ENCODE assay signal across 23 cellular contexts in the genomic region with DNA sequence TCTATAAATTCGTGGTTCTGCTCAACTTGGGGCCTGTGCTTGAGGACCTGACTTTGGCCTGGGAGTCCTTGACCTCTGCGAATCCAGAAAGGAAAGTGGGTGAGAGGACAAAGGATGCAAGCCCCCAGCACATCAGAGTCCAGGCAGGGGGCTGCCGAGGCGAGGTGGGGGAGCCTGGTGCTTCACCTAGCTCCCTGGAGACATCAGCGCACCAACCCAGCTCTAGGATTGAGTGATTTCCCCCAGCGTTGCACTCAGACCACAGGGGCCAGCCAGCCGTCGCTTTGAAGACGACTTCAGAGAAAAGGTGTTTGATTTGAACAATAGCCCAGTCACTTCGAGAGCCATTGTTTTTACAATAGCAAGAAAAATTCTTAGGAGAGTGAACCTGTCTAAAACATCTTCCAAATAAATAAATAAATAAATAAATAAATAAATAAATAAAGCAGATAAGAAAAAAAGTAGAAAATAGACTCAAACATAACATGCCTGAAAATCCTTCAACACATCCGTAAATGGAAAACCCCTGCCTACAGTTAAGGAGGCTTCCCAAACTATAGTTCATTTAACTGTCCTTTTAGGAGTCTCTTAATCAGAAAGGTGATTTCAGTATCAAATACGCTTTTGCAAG.
"Had no signal": no experiment of that assay in that cellular context is flagged by ENCODE, and none has a peak within 500 bp of the region (broad histone marks: within the 10 kb centered on the region; RNA-seq: fewer than 3 reads in every experiment).

No MANE protein-coding gene starts in this region.

- H3K4me3 Mint-ChIP-seq: dendritic cell treated with granulocyte-macrophage colony-stimulating factor and Interleukin-4, amounts not matched to agents 40 ng/mL and 50 ng/mL, for 4 days; effector memory CD8-positive, alpha-beta T cell; mesothelial cell of epicardium; naive B cell; naive thymus-derived CD8-positive, alpha-beta T cell had no signal

- DNase-seq: colonic mucosa; cortex of kidney; effector CD8-positive, alpha-beta T cell; effector memory CD8-positive, alpha-beta T cell; foreskin keratinocyte; heart left ventricle; left cardiac atrium; left ventricle myocardium superior; lower lobe of right lung; mesenchymal stem cell; mucosa of descending colon; naive B cell; naive thymus-derived CD8-positive, alpha-beta T cell had no signal

- H3K4me1 Mint-ChIP-seq: mesothelial cell of epicardium; naive thymus-derived CD8-positive, alpha-beta T cell had no signal

- H3K27ac Mint-ChIP-seq: dendritic cell treated with granulocyte-macrophage colony-stimulating factor and Interleukin-4, amounts not matched to agents 40 ng/mL and 50 ng/mL, for 4 days; effector memory CD8-positive, alpha-beta T cell; mesothelial cell of epicardium; naive thymus-derived CD8-positive, alpha-beta T cell had no signal

- H2AFZ ChIP-seq: hepatocyte had no signal

- FAIRE-seq: endothelial cell of umbilical vein, frontal cortex, islet of Langerhans, keratinocyte had no signal

- H3K79me2 ChIP-seq: hepatocyte had no signal

- H3K4me2 ChIP-seq: hepatocyte had no signal

- H3K27me3 ChIP-seq: colonic mucosa, foreskin keratinocyte had no signal

- H3K36me3 ChIP-seq: colonic mucosa, gastroesophageal sphincter, heart left ventricle, left lung, lower lobe of right lung had no signal

- H3K9me3 Mint-ChIP-seq: dendritic cell treated with granulocyte-macrophage colony-stimulating factor and Interleukin-4, amounts not matched to agents 40 ng/mL and 50 ng/mL, for 4 days; effector memory CD8-positive, alpha-beta T cell; mesothelial cell of epicardium had no signal

- H3K4me3 ChIP-seq: colonic mucosa, esophagus muscularis mucosa, gastroesophageal sphincter, heart left ventricle, hepatocyte, left lung, lower lobe of right lung, mucosa of descending colon had no signal

- H3K4me1 ChIP-seq: colonic mucosa, esophagus muscularis mucosa, foreskin keratinocyte, gastroesophageal sphincter, heart left ventricle, left lung, lower lobe of right lung had no signal

- H3K27ac ChIP-seq: colonic mucosa, esophagus muscularis mucosa, foreskin keratinocyte, gastroesophageal sphincter, heart left ventricle, hepatocyte, left lung, lower lobe of right lung had no signal

- H3K36me3 Mint-ChIP-seq: mesothelial cell of epicardium; naive thymus-derived CD8-positive, alpha-beta T cell had no signal

- H3K9me3 ChIP-seq: colonic mucosa, esophagus muscularis mucosa, heart left ventricle, left lung, lower lobe of right lung, mucosa of descending colon had no signal

- ATAC-seq: effector memory CD8-positive, alpha-beta T cell; foreskin keratinocyte; gastroesophageal sphincter; heart left ventricle; left cardiac atrium; left lung; left ventricle myocardium superior; lower lobe of right lung; mucosa of descending colon; naive thymus-derived CD8-positive, alpha-beta T cell had no signal
